Comparison of ENCODE assay signal across 3 cellular contexts in genomic region chr2:92074549-92074898, GRCh38.
TF ChIP-seq lines count a peak whose summit lies in the region.

No MANE protein-coding gene starts in this region.

TF ChIP-seq in SK-N-SH, 30 proteins besides CTCF, POLR2A, EP300 and RAD21 (continued from another document):
- TF ChIP-seq ZBTB33 (IDR thresholded peaks at IDR 0.05; ENCODE audit: borderline replicate concordance, low read depth), result no peak

TF ChIP-seq in SK-N-SH treated with all-trans-retinoic acid at 6 μM for 48 hours, 23 proteins besides CTCF, POLR2A, EP300 and RAD21 (continued from another document):
- TF ChIP-seq CREB5 (CRISPR knock-in tag; IDR thresholded peaks at IDR 0.05; ENCODE audit: low read depth), result no peak
TF ChIP-seq in SK-N-SH treated with all-trans-retinoic acid at 6 μM for 48 hours: peak in this region for 0.

TF ChIP-seq in WTC11, 78 proteins besides CTCF, POLR2A, EP300 and RAD21 (continued from another document):
- TF ChIP-seq FOXP4 (CRISPR knock-in tag; IDR thresholded peaks at IDR 0.05) (no peak), ATF2 (CRISPR knock-in tag; IDR thresholded peaks at IDR 0.05; ENCODE audit: borderline replicate concordance, low read depth) (no peak)
TF ChIP-seq in WTC11: peak in this region for 0.
